In the genomic region with DNA sequence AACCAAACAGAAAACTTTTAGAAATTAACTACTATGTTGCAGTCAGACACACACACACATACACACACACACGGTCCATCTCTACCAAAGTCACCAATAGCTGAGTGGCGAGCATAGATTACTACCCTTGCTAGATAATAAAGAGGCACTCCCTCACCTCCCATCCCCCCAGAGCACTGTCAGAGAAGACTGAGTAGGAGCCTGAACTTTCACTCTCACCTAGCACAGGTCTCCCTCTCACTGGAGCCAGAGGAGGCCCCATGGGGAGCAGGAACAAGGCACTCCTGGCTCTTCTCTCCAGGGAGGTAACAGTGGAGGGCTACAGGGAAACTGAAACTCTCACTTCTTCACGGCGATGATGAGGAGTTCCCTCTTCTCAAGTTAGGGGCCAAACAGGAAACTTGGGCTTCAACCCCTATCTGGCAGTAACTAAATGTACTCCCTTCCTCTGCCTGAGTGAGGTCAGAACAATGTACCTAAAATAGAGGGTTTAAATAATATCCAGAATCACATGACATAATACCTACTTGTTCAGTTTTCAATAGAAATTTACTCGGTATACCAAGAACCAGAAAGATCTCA, we compare ENCODE assay signal across 25 cellular contexts.
DNase-seq lines count a peak whose midpoint lies in the region; ATAC-seq, FAIRE-seq and TF ChIP-seq lines count a peak whose summit lies in the region.
"Had no signal": no experiment of that assay in that cellular context is flagged by ENCODE, and none has a peak within 500 bp of the region (broad histone marks: within the 10 kb centered on the region; RNA-seq: fewer than 3 reads in every experiment).

No MANE protein-coding gene starts in this region.

- no peak for FAIRE-seq in GM12878 (lab: Jason Lieb, UNC)
- FAIRE-seq: GM12892 had no signal

- no peak overlapping the region for H2BK12ac ChIP-seq in H9 (ENCODE audit: insufficient read length, low read depth, low read length)

- WGBS in H9 (ENCODE audit: extremely low coverage, insufficient read length, low lambda C conversion rate): no CpG with 5 or more reads among the region's 5 CpGs
- 35% methylated on average over 5 of the region's 5 CpGs for WGBS in GM12878 (ENCODE audit: insufficient coverage, insufficient replicate concordance, low lambda C conversion rate, missing lambda C conversion rate)

- H3K56ac ChIP-seq in H9 (ENCODE audit: insufficient read length, low read depth, low read length): no peak overlapping the region

- H3K18ac ChIP-seq in H9 (ENCODE audit: insufficient read length, low read depth, low read length): no peak overlapping the region

- H3K9me3 Mint-ChIP-seq in H9: no peaks in the 10 kb centered on the region
- H3K9me3 Mint-ChIP-seq: nephron progenitor cell had no signal

- CTCF ChIA-PET in OCI-LY7 (lab: Charles Lee; ENCODE audit: unreplicated experiment) (no interaction called here), GM12878 (lab: Yijun Ruan, JAX) (no interaction called here), RWPE1 (lab: Yijun Ruan, JAX) (no interaction called here)

- in situ Hi-C loops in GM12878 (cut with MboI): no loop called here

- H3K4me3 ChIP-seq in BLaER1: no peak overlapping the region
- peak overlapping the region; percentile 57 for H3K4me3 ChIP-seq in OCI-LY7 (ENCODE audit: low read depth, low read length, poor library complexity, severe bottlenecking)
- H3K4me3 ChIP-seq in GM12878: no peak overlapping the region
- H3K4me3 ChIP-seq: coronary artery, left ventricle myocardium inferior, thyroid gland had no signal

- SMC1A ChIA-PET in GM12878 (lab: Charles Lee; ENCODE audit: uncharacterized antibody, unreplicated experiment): no interaction called here

- H2BK120ac ChIP-seq in H9 (ENCODE audit: low read depth, low read length, poor library complexity, severe bottlenecking): no peak overlapping the region

- H3K27me3 ChIP-seq in BLaER1 (no peaks in the 10 kb centered on the region), H9 (ENCODE audit: insufficient read depth, low read length) (no peaks in the 10 kb centered on the region), GM12878 (replicated peaks in 1 of 2; ENCODE audit: control insufficient read depth in 2 of 2, insufficient read depth in 2 of 2, low read length in 1 of 2) (no peaks in the 10 kb centered on the region)
- H3K27me3 ChIP-seq: thyroid gland had no signal

- H4K5ac ChIP-seq in H9 (ENCODE audit: insufficient read length, low read depth, low read length): no peak overlapping the region

- no peak overlapping the region; a peak in 1 of 7 replicates for H3K27ac Mint-ChIP-seq in H9
- H3K27ac Mint-ChIP-seq: CD4-positive, CD25-positive, alpha-beta regulatory T cell; nephron progenitor cell; progenitor cell of endocrine pancreas had no signal

- no TSS peak for BruUV-seq in OCI-LY7 (replicated peaks; lab: Mats Ljungman, UMichigan)
- no TSS peak for BruUV-seq in GM12878 (replicated peaks; lab: Mats Ljungman, UMichigan)

- H2AK5ac ChIP-seq in H9 (ENCODE audit: insufficient read length, low read length): no peak overlapping the region

- H3K14ac ChIP-seq in H9 (ENCODE audit: insufficient read depth, low read length): no peak overlapping the region

- no peaks in the 10 kb centered on the region for H3K9me2 ChIP-seq in OCI-LY7 (ENCODE audit: insufficient read depth, low read length)

- H3K23ac ChIP-seq in H9 (ENCODE audit: insufficient read length, low read depth, low read length): no peak overlapping the region

- no peak overlapping the region for H3K27ac ChIP-seq in BLaER1
- H3K27ac ChIP-seq in H9 (ENCODE audit: insufficient read length, low read depth, low read length): no peak overlapping the region
- H3K27ac ChIP-seq in OCI-LY7 (ENCODE audit: low read depth, low read length, poor library complexity, severe bottlenecking): peak overlapping the region; percentile 57
- H3K27ac ChIP-seq in GM12878 (ENCODE audit: control insufficient read depth, insufficient read depth): no peak overlapping the region
- no peak overlapping the region for H3K27ac ChIP-seq in RWPE1
- H3K27ac ChIP-seq: coronary artery, left ventricle myocardium inferior, thyroid gland, VCaP had no signal

- POLR2A ChIA-PET in OCI-LY7 (lab: Charles Lee) (interaction anchor here (0.9 kb wide), 1 partner anchor 12 kb away, joined by 4 read pairs; no protein-coding TSS in a partner anchor), GM12878 (lab: Charles Lee) (no interaction called here), RWPE1 (lab: Yijun Ruan, JAX; ENCODE audit: low non-redundant PET) (no interaction called here)

- no peak overlapping the region for H2BK15ac ChIP-seq in H9 (ENCODE audit: low read depth, low read length)

- H3K23me2 ChIP-seq in H9 (ENCODE audit: insufficient read length, low read depth, low read length, poor library complexity, severe bottlenecking): no peaks in the 10 kb centered on the region

- no peak overlapping the region for H3T11ph ChIP-seq in H9 (ENCODE audit: low read length)

- H3K4me1 Mint-ChIP-seq in H9: peaks cover 17 to 19% of the 10 kb centered on the region in 2 experiments
- H3K4me1 Mint-ChIP-seq: CD4-positive, CD25-positive, alpha-beta regulatory T cell; nephron progenitor cell had no signal

- H4K20me1 ChIP-seq in BLaER1: no peaks in the 10 kb centered on the region
- H4K20me1 ChIP-seq in H9 (ENCODE audit: control insufficient read depth, insufficient read depth, insufficient read length): no peaks in the 10 kb centered on the region
- no peaks in the 10 kb centered on the region for H4K20me1 ChIP-seq in OCI-LY7 (ENCODE audit: insufficient read depth, low read length)
- H4K20me1 ChIP-seq in GM12878 (ENCODE audit: control insufficient read depth, insufficient read depth): no peaks in the 10 kb centered on the region

- H3K9ac ChIP-seq in BLaER1 (no peak overlapping the region), H9 (ENCODE audit: extremely low read depth, insufficient read length, low read length) (no peak overlapping the region), GM12878 (ENCODE audit: control insufficient read depth, insufficient read depth, low read length) (no peak overlapping the region)

- DNase-seq in H9 (peak; percentile 25), OCI-LY7 (ENCODE audit: low spot score) (peak; percentile 50), GM12878 (ENCODE audit: low read depth, low spot score) (no peak), amniotic stem cell (lab: John Stamatoyannopoulos, UW) (no peak), RWPE1 (ENCODE audit: low spot score) (no peak), HPDE6-E6E7 (ENCODE audit: extremely low spot score) (no peak)
- DNase-seq in effector CD4-positive, alpha-beta T cell: no peak
- DNase-seq: activated CD4-positive, alpha-beta T cell treated with anti-CD3 and anti-CD28 coated beads, Interleukin-2, amount 50 U/mL, for 4 hours; activated CD8-positive, alpha-beta memory T cell treated with anti-CD3 and anti-CD28 coated beads, Interleukin-2, amount 50 U/mL, for 48 hours; CD4-positive, CD25-positive, alpha-beta regulatory T cell; DMS153; left ventricle myocardium inferior; NCI-H1436; NCI-H526; nephron progenitor cell; stimulated activated CD4-positive, alpha-beta T cell treated with anti-CD3 and anti-CD28 coated beads, Interleukin-1b, Interleukin-23, amount 100 ng/mL, for 48 hours; stimulated activated naive CD4-positive, alpha-beta T cell; SW 1271 had no signal

- no peaks in the 10 kb centered on the region for H3K27me3 Mint-ChIP-seq in H9 (ENCODE audit: low read depth)
- H3K27me3 Mint-ChIP-seq: CD4-positive, CD25-positive, alpha-beta regulatory T cell; progenitor cell of endocrine pancreas had no signal

- no peak for TF ChIP-seq EP300 in GM12878 (IDR thresholded peaks at IDR 0.05; ENCODE audit: borderline replicate concordance in 1 of 2, control insufficient read depth in 1 of 2, low read depth in 2 of 2, low read length in 2 of 2)

- H2BK20ac ChIP-seq in H9 (ENCODE audit: low read depth, low read length, poor library complexity, severe bottlenecking): no peak overlapping the region

- H3K79me2 ChIP-seq in H9 (ENCODE audit: insufficient read depth, low read length) (no peaks in the 10 kb centered on the region), OCI-LY7 (ENCODE audit: insufficient read depth, low read depth, low read length) (no peaks in the 10 kb centered on the region), GM12878 (ENCODE audit: control insufficient read depth, insufficient read depth, low read length) (no peaks in the 10 kb centered on the region)

- TF ChIP-seq POLR2A in GM12878 (IDR thresholded peaks at IDR 0.05; ENCODE audit: low read depth, low read length): no peak

- H4K8ac ChIP-seq in H9 (replicated peaks; ENCODE audit: insufficient read length, low read depth, low read length): no peak overlapping the region

- peak; percentile 77 for ATAC-seq in GM12878
- ATAC-seq: HCT116 had no signal

- H3K9me3 ChIP-seq in BLaER1 (no peaks in the 10 kb centered on the region), H9 (ENCODE audit: control insufficient read depth, low read depth, low read length) (no peaks in the 10 kb centered on the region), OCI-LY7 (ENCODE audit: low read length) (no peaks in the 10 kb centered on the region), GM12878 (replicated peaks; ENCODE audit: control insufficient read depth, insufficient read depth, low read length) (no peaks in the 10 kb centered on the region)
- H3K9me3 ChIP-seq: left ventricle myocardium inferior, thyroid gland had no signal

- peaks cover 7% of the 10 kb centered on the region; the same call in 1 of the 2 replicates for H3K4me1 ChIP-seq in BLaER1
- no peaks in the 10 kb centered on the region for H3K4me1 ChIP-seq in H9 (ENCODE audit: insufficient read depth, low read length)
- peaks cover 15% of the 10 kb centered on the region for H3K4me1 ChIP-seq in OCI-LY7 (ENCODE audit: insufficient read depth, low read length, poor library complexity, severe bottlenecking)
- no peaks in the 10 kb centered on the region for H3K4me1 ChIP-seq in GM12878 (ENCODE audit: control insufficient read depth, insufficient read depth, low read length)
- H3K4me1 ChIP-seq: left ventricle myocardium inferior had no signal

- RAD21 ChIA-PET in GM12878 (lab: Charles Lee; ENCODE audit: unreplicated experiment): no interaction called here

- intact Hi-C loops in OCI-LY7 (cut with micrococcal nuclease; ENCODE audit: unreplicated experiment): no loop called here
- intact Hi-C loops in GM12878 (cut with micrococcal nuclease; ENCODE audit: unreplicated experiment): no loop called here

- TF ChIP-seq CTCF in H9 (conservative IDR thresholded peaks at IDR 0.05) (no peak), OCI-LY7 (conservative IDR thresholded peaks at IDR 0.05; ENCODE audit: low read length) (no peak), GM12878 (IDR thresholded peaks at IDR 0.05 in 2 of 3, conservative IDR thresholded peaks at IDR 0.05 in 1 of 3; ENCODE audit: control insufficient read depth in 2 of 3, extremely low read depth in 1 of 3, insufficient read depth in 1 of 3, low read depth in 3 of 3, low read length in 3 of 3) (no peak), RWPE1 (conservative IDR thresholded peaks at IDR 0.05; ENCODE audit: low read depth) (no peak)

- H3K36me3 Mint-ChIP-seq in H9 (ENCODE audit: insufficient read depth in 1 of 3, low read depth in 3 of 3): no peaks in the 10 kb centered on the region
- H3K36me3 Mint-ChIP-seq: CD4-positive, CD25-positive, alpha-beta regulatory T cell had no signal

- H3K4me2 ChIP-seq in BLaER1 (peak overlapping the region; percentile 20), H9 (ENCODE audit: insufficient read depth, insufficient read length, low read length) (no peak overlapping the region), OCI-LY7 (ENCODE audit: low read length) (peak overlapping the region; percentile 80), GM12878 (ENCODE audit: control insufficient read depth, insufficient read depth) (no peak overlapping the region)

- H2AFZ ChIP-seq in H9 (ENCODE audit: low read length) (peak overlapping the region; percentile 68), OCI-LY7 (ENCODE audit: low read length) (peak overlapping the region; percentile 92), GM12878 (ENCODE audit: control insufficient read depth, low read depth, low read length) (no peak overlapping the region)

- H3K4ac ChIP-seq in H9 (ENCODE audit: low read depth, low read length): no peak overlapping the region

- no peak overlapping the region for H2BK5ac ChIP-seq in H9 (ENCODE audit: insufficient read length, low read length)

- TF ChIP-seq RAD21 in GM12878 (IDR thresholded peaks at IDR 0.05; ENCODE audit: insufficient read depth, low read depth, low read length): no peak

- H4K91ac ChIP-seq in H9 (ENCODE audit: insufficient read length, low read depth, low read length): no peak overlapping the region

- H3K36me3 ChIP-seq in BLaER1: no peaks in the 10 kb centered on the region
- H3K36me3 ChIP-seq in OCI-LY7 (ENCODE audit: insufficient read depth, low read length): no peaks in the 10 kb centered on the region
- H3K36me3 ChIP-seq in GM12878 (ENCODE audit: control insufficient read depth in 2 of 2, insufficient read depth in 2 of 2, low read length in 1 of 2): no peaks in the 10 kb centered on the region
- H3K36me3 ChIP-seq: left ventricle myocardium inferior, thyroid gland had no signal

- no peak overlapping the region for H3K4me3 Mint-ChIP-seq in H9
- H3K4me3 Mint-ChIP-seq: CD4-positive, CD25-positive, alpha-beta regulatory T cell; nephron progenitor cell had no signal

- H3K79me1 ChIP-seq in H9 (ENCODE audit: insufficient read depth, low read depth, low read length, poor library complexity, severe bottlenecking): no peaks in the 10 kb centered on the region

Comparison
In these comparisons a context has a peak if more than half of its experiments do, and no peak if none do; other contexts are left out.
1. H3K4me2 ChIP-seq: peak in BLaER1 (single experiment) and OCI-LY7 (single experiment); none in H9 (single experiment) and GM12878 (single experiment).
2. DNase-seq: peak in H9 (single experiment) and OCI-LY7 (single experiment); none in GM12878 (single experiment), effector CD4-positive, alpha-beta T cell (single experiment), amniotic stem cell (single experiment), RWPE1 (single experiment) and HPDE6-E6E7 (single experiment).